11 cellular contexts compared by ENCODE assay signal in the genomic region with DNA sequence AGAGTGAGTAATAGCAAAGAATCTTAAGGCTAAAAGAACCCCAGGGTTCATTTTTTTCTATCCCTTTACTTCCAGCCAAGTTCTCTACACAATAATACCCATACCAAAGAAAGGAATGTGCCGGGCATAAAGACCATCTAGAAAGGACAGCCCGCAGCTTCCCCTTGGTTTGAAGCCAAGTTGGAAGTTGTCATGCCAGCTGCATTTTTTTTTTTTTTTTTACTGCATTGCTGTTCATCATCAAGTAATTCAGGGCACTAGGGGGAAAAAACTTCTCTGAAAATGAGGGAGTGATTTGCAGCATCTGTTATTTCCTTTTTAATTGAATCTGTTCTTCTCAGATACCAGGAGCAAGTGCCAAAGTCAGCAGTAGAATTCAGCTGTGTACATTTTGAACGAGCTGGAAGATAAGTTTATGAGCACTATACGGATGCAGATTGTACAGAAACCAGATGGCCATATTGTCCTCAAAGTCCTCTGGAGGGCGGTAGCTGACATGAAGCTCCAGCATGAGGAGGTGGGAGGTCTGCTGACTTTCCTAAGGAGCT. TPM values are rescaled to one million over a fixed set of nuclear protein-coding genes. Genes with fewer than 3 reads are reported as not detected.
DNase-seq lines count a peak whose midpoint lies in the region; ATAC-seq, FAIRE-seq and TF ChIP-seq lines count a peak whose summit lies in the region.
"Had no signal": no experiment of that assay in that cellular context is flagged by ENCODE, and none has a peak within 500 bp of the region (broad histone marks: within the 10 kb centered on the region; RNA-seq: fewer than 3 reads in every experiment).

No MANE protein-coding gene starts in this region.

- H3K4me1 Mint-ChIP-seq in nephron = peaks cover 35% of the 10 kb centered on the region
- H3K4me1 Mint-ChIP-seq in stimulated activated naive CD8-positive, alpha-beta T cell treated with anti-CD3 and anti-CD28 coated beads, Interleukin-15, amount 100 ng/mL, for 72 hours = peaks cover 80% of the 10 kb centered on the region

- H3K27ac Mint-ChIP-seq in nephron = peak overlapping the region in 2 of 3 experiments; percentile 46 to 86
- no peak overlapping the region for H3K27ac Mint-ChIP-seq in stimulated activated naive CD8-positive, alpha-beta T cell treated with anti-CD3 and anti-CD28 coated beads, Interleukin-15, amount 100 ng/mL, for 72 hours

- no peaks in the 10 kb centered on the region for H3K9me3 Mint-ChIP-seq in nephron
- no peaks in the 10 kb centered on the region for H3K9me3 Mint-ChIP-seq in stimulated activated naive CD8-positive, alpha-beta T cell treated with anti-CD3 and anti-CD28 coated beads, Interleukin-15, amount 100 ng/mL, for 72 hours

- ATAC-seq in stimulated activated naive CD8-positive, alpha-beta T cell treated with anti-CD3 and anti-CD28 coated beads, Interleukin-15, amount 100 ng/mL, for 72 hours = no peak
- ATAC-seq in left ventricle myocardium superior (no peak), GM18907 (IDR thresholded peaks at IDR 0.05; ENCODE audit: unreplicated experiment) (no peak)
- ATAC-seq: naive thymus-derived CD4-positive, alpha-beta T cell had no signal

- intact Hi-C loops in left ventricle myocardium superior (cut with micrococcal nuclease) = no loop called here

- H3K4me3 ChIP-seq in GM06990 (replicated peaks; ENCODE audit: low read depth, low read length) (no peak overlapping the region), bronchial epithelial cell (ENCODE audit: low read depth, low read length) (no peak overlapping the region)

- no peak for FAIRE-seq in bronchial epithelial cell (lab: Jason Lieb, UNC)

- H3K36me3 Mint-ChIP-seq in nephron (ENCODE audit: low read depth) = no peaks in the 10 kb centered on the region

- DNase-seq in GM06990 (ENCODE audit: extremely low read depth, insufficient read length) (no peak), NCI-H446 (lab: John Stamatoyannopoulos, UW) (peak; percentile 75 to 95), bronchial epithelial cell (ENCODE audit: low read depth) (peak; percentile 43), OCI-M1 (lab: John Stamatoyannopoulos, UW) (no peak), left ventricle myocardium superior (no peak)
- no peak for DNase-seq in stimulated activated naive CD8-positive, alpha-beta T cell treated with anti-CD3 and anti-CD28 coated beads, Interleukin-15, amount 100 ng/mL, for 72 hours
- DNase-seq: activated CD8-positive, alpha-beta memory T cell treated with anti-CD3 and anti-CD28 coated beads, Interleukin-2, amount 50 U/mL, for 48 hours; naive thymus-derived CD4-positive, alpha-beta T cell; stimulated activated CD4-positive, alpha-beta T cell treated with anti-CD3 and anti-CD28 coated beads, Interleukin-2, amount 100 ng/mL, for 48 hours had no signal

- no peak overlapping the region for H3K4me3 Mint-ChIP-seq in nephron
- H3K4me3 Mint-ChIP-seq in stimulated activated naive CD8-positive, alpha-beta T cell treated with anti-CD3 and anti-CD28 coated beads, Interleukin-15, amount 100 ng/mL, for 72 hours = no peak overlapping the region

- TF ChIP-seq CTCF in GM06990 (IDR thresholded peaks at IDR 0.05; ENCODE audit: insufficient read depth, low read length, poor library complexity, severe bottlenecking) = peak; percentile 3
- no peak for TF ChIP-seq CTCF in bronchial epithelial cell (IDR thresholded peaks at IDR 0.05; ENCODE audit: insufficient read depth, low read length, severe bottlenecking)
- TF ChIP-seq CTCF in nephron (IDR thresholded peaks at IDR 0.05; ENCODE audit: unreplicated experiment in 3 of 3) = no peak

- peaks cover 8% of the 10 kb centered on the region for H3K27me3 Mint-ChIP-seq in nephron (ENCODE audit: low read depth)
- no peaks in the 10 kb centered on the region for H3K27me3 Mint-ChIP-seq in stimulated activated naive CD8-positive, alpha-beta T cell treated with anti-CD3 and anti-CD28 coated beads, Interleukin-15, amount 100 ng/mL, for 72 hours

- H3K27me3 ChIP-seq in GM06990 (replicated peaks; ENCODE audit: control insufficient read depth, insufficient read depth, low read length) = 0 out of 2 replicates have a peak, but pooled peaks cover 2% of the 10 kb centered on the region
- no peaks in the 10 kb centered on the region for H3K27me3 ChIP-seq in bronchial epithelial cell (ENCODE audit: control insufficient read depth, insufficient read depth, low read length)

- no peaks in the 10 kb centered on the region for H3K36me3 ChIP-seq in GM06990 (ENCODE audit: control insufficient read depth, insufficient read depth, low read length)
- peaks cover 2% of the 10 kb centered on the region for H3K36me3 ChIP-seq in bronchial epithelial cell (ENCODE audit: control insufficient read depth, insufficient read depth, low read length)

RNA-seq across cellular contexts. Expression of a gene that starts 56.4 kb away (rescaled TPM):
- 10.0 and 10.4 TPM in 2 replicates for total RNA-seq in bronchial epithelial cell
- total RNA-seq in left ventricle myocardium superior = 1.0 TPM

Comparison
In these comparisons a context has a peak if more than half of its experiments do, and no peak if none do; other contexts are left out.
1. DNase-seq: peak in NCI-H446 (2 of 2) and bronchial epithelial cell (single experiment); none in GM06990 (single experiment), OCI-M1 (single experiment), stimulated activated naive CD8-positive, alpha-beta T cell treated with anti-CD3 and anti-CD28 coated beads, Interleukin-15, amount 100 ng/mL, for 72 hours (0 of 2) and left ventricle myocardium superior (single experiment).
2. H3K27ac Mint-ChIP-seq: peak in nephron (2 of 3); none in stimulated activated naive CD8-positive, alpha-beta T cell treated with anti-CD3 and anti-CD28 coated beads, Interleukin-15, amount 100 ng/mL, for 72 hours (0 of 2).